In genomic region chr4:19386786-19387185, GRCh38 we compare ENCODE assay signal across 11 cellular contexts.
"Had no signal": no experiment of that assay in that cellular context is flagged by ENCODE, and none has a peak within 500 bp of the region (broad histone marks: within the 10 kb centered on the region; RNA-seq: fewer than 3 reads in every experiment).

No MANE protein-coding gene starts in this region.

- DNase-seq: activated CD4-positive, alpha-beta memory T cell treated with anti-CD3 and anti-CD28 coated beads for 36 hours; activated CD4-positive, alpha-beta T cell treated with anti-CD3 and anti-CD28 coated beads for 36 hours; activated CD8-positive, alpha-beta memory T cell treated with anti-CD3 and anti-CD28 coated beads, Interleukin-2, amount 10 ng/mL, durations not matched to agents 7 days and 5 days; activated naive CD4-positive, alpha-beta T cell treated with anti-CD3 and anti-CD28 coated beads, Interleukin-2, amount 10 ng/mL, durations not matched to agents 7 days and 5 days; activated T-cell treated with anti-CD3 and anti-CD28 coated beads, Interleukin-2, amount 50 U/mL, for 1 hour; midbrain; psoas muscle; right lobe of liver; T-cell; WERI-Rb-1 had no signal

- ATAC-seq: activated CD4-positive, alpha-beta T cell treated with anti-CD3 and anti-CD28 coated beads for 36 hours; activated CD8-positive, alpha-beta memory T cell treated with anti-CD3 and anti-CD28 coated beads, Interleukin-2, amount 10 ng/mL, durations not matched to agents 7 days and 5 days; esophagus mucosa; psoas muscle; right lobe of liver; T-cell had no signal
